Comparison of ENCODE assay signal across 8 cellular contexts in the genomic region with DNA sequence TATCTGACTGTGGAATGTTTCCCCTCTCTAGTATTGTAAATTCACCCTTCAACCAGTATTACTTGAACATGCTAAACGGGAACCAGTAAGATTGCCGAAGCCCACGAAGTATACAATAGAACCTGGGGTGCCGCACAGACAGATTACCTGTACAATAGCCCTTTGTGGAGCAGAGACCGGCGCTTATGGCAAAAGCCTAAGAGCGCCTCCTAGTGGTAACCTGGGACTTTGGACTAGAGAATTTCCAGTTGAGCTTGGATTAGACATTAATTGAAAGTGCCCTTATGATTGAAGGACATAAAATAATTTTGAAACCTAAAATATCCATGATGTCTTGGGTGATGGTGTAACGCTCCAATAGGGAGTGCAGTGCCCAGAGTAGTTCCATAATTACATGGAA. TPM values are rescaled to one million over a fixed set of nuclear protein-coding genes. Genes with fewer than 3 reads are reported as not detected.
DNase-seq lines count a peak whose midpoint lies in the region; ATAC-seq, FAIRE-seq and TF ChIP-seq lines count a peak whose summit lies in the region.

No MANE protein-coding gene starts in this region.

- peak; percentile 87 to 99 (median 92) for ATAC-seq in pancreas
- no peak for ATAC-seq in HG02938 (IDR thresholded peaks at IDR 0.05; ENCODE audit: unreplicated experiment)

- H3K9me3 ChIP-seq in pancreas = no peaks in the 10 kb centered on the region

- H3K27me3 ChIP-seq in pancreas = no peaks in the 10 kb centered on the region

- H3K36me3 ChIP-seq in pancreas = no peaks in the 10 kb centered on the region

- intact Hi-C loops in pancreas (cut with DNase I) = no loop called here

- FAIRE-seq in pancreas (lab: Jason Lieb, UNC) = peak; percentile 37

- H3K4me1 ChIP-seq in pancreas = no peaks in the 10 kb centered on the region

- H3K27ac ChIP-seq in pancreas = no peak overlapping the region

- DNase-seq in Daoy (ENCODE audit: low read depth) (peak; percentile 41), M059J (ENCODE audit: low read depth) (peak; percentile 63), SHP77 treated with DMSO at 0.1 percent for 48 hours (lab: John Stamatoyannopoulos, UW) (peak; percentile 29), germinal center (ENCODE audit: low spot score) (peak; percentile 37), pancreas (peak in 5 of 6 donors; percentile 38 to 73 (median 57)), ureter (ENCODE audit: low spot score) (peak; percentile 69)
- peak; percentile 48 for DNase-seq in activated effector memory CD4-positive, alpha-beta T cell treated with Interleukin-2 at 50 U/mL for 16 hours

- TF ChIP-seq CTCF in pancreas (IDR thresholded peaks at IDR 0.05) = peak; percentile 45 to 78 (median 75)

- no peak overlapping the region for H3K4me3 ChIP-seq in pancreas

- WGBS in pancreas, 2 donors = 0 to 4% methylated on average over 8 of the region's 8 CpGs

RNA-seq across cellular contexts. Expression of a gene that starts 14.1 kb away (rescaled TPM):
- total RNA-seq in Daoy (2014; rRNA removed; shearing (Covaris generic)) = 0.06 TPM in 1 of 2 replicates, not detected in the other
- 0.05 and 0.20 TPM in 2 replicates for total RNA-seq in M059J (2014; rRNA removed; shearing (Covaris generic))
- under 1 TPM in 5 of 6 donors, not detected in 1; 0.04 to 0.28 (median 0.14) TPM for total RNA-seq in pancreas
- under 1 TPM; 0.08 to 0.14 TPM for polyA plus RNA-seq in pancreas
- 0.26 TPM for total RNA-seq in ureter
